ENCODE assay signal across 26 cellular contexts in the genomic region with DNA sequence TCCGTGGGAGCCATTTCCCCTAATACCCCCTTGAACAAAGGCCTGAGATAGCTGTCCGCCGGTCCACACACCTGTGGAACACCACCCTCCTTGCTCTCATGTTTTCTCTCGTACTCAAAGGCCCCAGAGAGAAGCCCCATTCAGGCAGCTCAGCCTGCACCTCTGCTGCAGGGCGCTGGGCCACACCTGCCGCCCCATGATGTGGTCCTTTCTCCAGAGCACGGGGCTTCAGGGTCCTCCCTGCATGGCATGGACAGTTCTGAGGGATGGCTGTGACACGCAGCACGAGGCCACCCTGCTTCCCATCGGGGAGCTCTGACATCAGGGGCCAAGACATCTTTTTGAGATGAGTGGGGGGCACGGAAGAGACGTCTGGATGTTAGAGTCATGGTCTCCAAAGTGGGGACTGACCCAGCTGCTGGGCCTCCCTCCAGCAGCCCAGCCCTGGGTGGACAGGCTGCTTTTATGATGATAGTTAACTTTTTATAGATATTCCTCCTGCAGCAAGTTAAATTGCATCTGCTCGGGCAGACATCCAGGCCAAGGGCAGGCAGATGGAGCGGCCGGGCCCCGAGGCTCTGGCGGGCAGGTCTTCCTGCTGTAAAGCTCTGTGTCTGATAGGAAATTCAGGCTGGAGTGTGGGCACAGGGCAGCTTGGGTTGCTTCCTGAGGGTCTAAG. TPM values are rescaled to one million over a fixed set of nuclear protein-coding genes. Genes with fewer than 3 reads are reported as not detected.
DNase-seq lines count a peak whose midpoint lies in the region; ATAC-seq, FAIRE-seq and TF ChIP-seq lines count a peak whose summit lies in the region.
"Had no signal": no experiment of that assay in that cellular context is flagged by ENCODE, and none has a peak within 500 bp of the region (broad histone marks: within the 10 kb centered on the region; RNA-seq: fewer than 3 reads in every experiment).

No MANE protein-coding gene starts in this region.

- H3K27ac ChIP-seq in H9 (ENCODE audit: insufficient read length, low read depth, low read length) (no peak overlapping the region), astrocyte (ENCODE audit: low read depth, low read length) (no peak overlapping the region), mesenchymal stem cell (ENCODE audit: low read length, poor library complexity, severe bottlenecking) (no peak overlapping the region), transverse colon (peak overlapping the region; percentile 9 to 45 (median 30)), upper lobe of right lung (no peak overlapping the region)
- H3K27ac ChIP-seq: gastrocnemius medialis, hepatocyte, pancreas, right atrium auricular region, SJSA1, upper lobe of left lung had no signal

- H3K27me3 Mint-ChIP-seq in H9 (ENCODE audit: low read depth): no peaks in the 10 kb centered on the region
- peaks cover under 1% of the 10 kb centered on the region for H3K27me3 Mint-ChIP-seq in astrocyte (ENCODE audit: low read depth, unreplicated experiment)

- WGBS in H9 (ENCODE audit: extremely low coverage, insufficient read length, low lambda C conversion rate): no CpG with 5 or more reads among the region's 17 CpGs
- 95% methylated on average over 17 of the region's 17 CpGs for WGBS in mesenchymal stem cell
- 59% methylated on average over 17 of the region's 17 CpGs; no CpG with 5 or more reads in 1 of the 2 donors for WGBS in transverse colon (ENCODE audit: low coverage in 1 of 2), 2 donors

- H2BK120ac ChIP-seq in H9 (ENCODE audit: low read depth, low read length, poor library complexity, severe bottlenecking) (no peak overlapping the region), mesenchymal stem cell (ENCODE audit: low read depth, low read length) (no peak overlapping the region)

- H2BK12ac ChIP-seq in H9 (ENCODE audit: insufficient read length, low read depth, low read length): no peak overlapping the region
- H2BK12ac ChIP-seq in mesenchymal stem cell (ENCODE audit: low read length in 2 of 2): no peak overlapping the region

- H3K14ac ChIP-seq in H9 (ENCODE audit: insufficient read depth, low read length) (no peak overlapping the region), mesenchymal stem cell (ENCODE audit: low read length in 2 of 2) (no peak overlapping the region)

- no peak overlapping the region for H2AK5ac ChIP-seq in H9 (ENCODE audit: insufficient read length, low read length)
- peak overlapping the region; percentile 49 for H2AK5ac ChIP-seq in mesenchymal stem cell (ENCODE audit: low read length, severe bottlenecking)

- H3K23ac ChIP-seq in H9 (ENCODE audit: insufficient read length, low read depth, low read length) (no peak overlapping the region), mesenchymal stem cell (ENCODE audit: low read length in 2 of 2) (no peak overlapping the region)

- H3K9ac ChIP-seq in H9 (ENCODE audit: extremely low read depth, insufficient read length, low read length) (no peak overlapping the region), astrocyte (ENCODE audit: low read length) (no peak overlapping the region), mesenchymal stem cell (ENCODE audit: low read length) (no peak overlapping the region)

- H4K5ac ChIP-seq in H9 (ENCODE audit: insufficient read length, low read depth, low read length): no peak overlapping the region

- H4K8ac ChIP-seq in H9 (replicated peaks; ENCODE audit: insufficient read length, low read depth, low read length): no peak overlapping the region
- no peak overlapping the region for H4K8ac ChIP-seq in mesenchymal stem cell (ENCODE audit: low read length)

- no peaks in the 10 kb centered on the region for H3K79me2 ChIP-seq in H9 (ENCODE audit: insufficient read depth, low read length)
- no peaks in the 10 kb centered on the region for H3K79me2 ChIP-seq in astrocyte (ENCODE audit: insufficient read depth, low read length)
- H3K79me2 ChIP-seq: hepatocyte had no signal

- no peak overlapping the region for H3T11ph ChIP-seq in H9 (ENCODE audit: low read length)

- H3K23me2 ChIP-seq in H9 (ENCODE audit: insufficient read length, low read depth, low read length, poor library complexity, severe bottlenecking): no peaks in the 10 kb centered on the region

- in situ Hi-C loops in transverse colon (cut with MboI; ENCODE audit: low pct_ligation_motif_present in 1 of 4, low pct_unique_long_range_greater_than_20kb in 1 of 4, low sequenced_read_pairs in 3 of 4): no loop called here

- H3K9me3 Mint-ChIP-seq in H9 (no peaks in the 10 kb centered on the region), astrocyte (ENCODE audit: unreplicated experiment) (no peaks in the 10 kb centered on the region)
- H3K9me3 Mint-ChIP-seq: activated CD4-positive, alpha-beta memory T cell treated with anti-CD3 and anti-CD28 coated beads, Interleukin-2, amount 10 ng/mL, durations not matched to agents 7 days and 5 days; activated naive CD4-positive, alpha-beta T cell treated with anti-CD3 and anti-CD28 coated beads, Interleukin-2, amount 50 U/mL, for 72 hours; activated T-helper 2 cell treated with anti-CD3 and anti-CD28 coated beads, Interferon-gamma antibody, Interleukin-2, Interleukin-4, amounts not matched to agents 10 μg/mL and 5 μg/mL and 100 μg/mL, durations not matched to agents 14 hours and 24 hours and 36 hours; natural killer cell had no signal

- H2AFZ ChIP-seq in H9 (ENCODE audit: low read length) (no peak overlapping the region), astrocyte (ENCODE audit: low read depth, low read length) (no peak overlapping the region), mesenchymal stem cell (ENCODE audit: low read depth, low read length) (no peak overlapping the region)
- H2AFZ ChIP-seq: hepatocyte had no signal

- H3K4ac ChIP-seq in H9 (ENCODE audit: low read depth, low read length): no peak overlapping the region
- no peak overlapping the region for H3K4ac ChIP-seq in mesenchymal stem cell (ENCODE audit: low read depth in 1 of 2, low read length in 2 of 2)

- H3K27me3 ChIP-seq in H9 (ENCODE audit: insufficient read depth, low read length): no peaks in the 10 kb centered on the region
- no peaks in the 10 kb centered on the region for H3K27me3 ChIP-seq in astrocyte (ENCODE audit: insufficient read depth, low read length)
- no peaks in the 10 kb centered on the region for H3K27me3 ChIP-seq in mesenchymal stem cell (ENCODE audit: control insufficient read depth in 1 of 2, insufficient read depth in 1 of 2, low read length in 2 of 2)
- no peaks in the 10 kb centered on the region for H3K27me3 ChIP-seq in transverse colon
- H3K27me3 ChIP-seq in upper lobe of right lung: no peaks in the 10 kb centered on the region
- H3K27me3 ChIP-seq: esophagus squamous epithelium, gastrocnemius medialis, hepatocyte, pancreas, right atrium auricular region, SJSA1, upper lobe of left lung had no signal

- H3K36me3 Mint-ChIP-seq in H9 (ENCODE audit: insufficient read depth in 1 of 3, low read depth in 3 of 3): no peaks in the 10 kb centered on the region
- H3K36me3 Mint-ChIP-seq in astrocyte (ENCODE audit: low read depth, unreplicated experiment): no peaks in the 10 kb centered on the region
- H3K36me3 Mint-ChIP-seq: activated naive CD4-positive, alpha-beta T cell treated with anti-CD3 and anti-CD28 coated beads, Interleukin-2, amount 50 U/mL, for 72 hours; natural killer cell had no signal

- DNase-seq in H9 (peak; percentile 21), astrocyte (ENCODE audit: low read depth) (no peak), mesenchymal stem cell (no peak), transverse colon (peak; percentile 67), GDM1 (lab: John Stamatoyannopoulos, UW) (no peak), upper lobe of right lung (no peak), NCI-H1417 (lab: John Stamatoyannopoulos, UW) (no peak)
- DNase-seq: activated CD4-positive, alpha-beta memory T cell treated with anti-CD3 and anti-CD28 coated beads, Interleukin-2, amount 10 ng/mL, durations not matched to agents 7 days and 5 days; cortex of kidney; esophagus squamous epithelium; gastrocnemius medialis; GOT3; natural killer cell; NCI-H1092 treated with DMSO at 0.1 percent for 48 hours; NCI-H2081; T-helper 1 cell; upper lobe of left lung had no signal

- H3K27ac Mint-ChIP-seq in H9 (0 out of 7 replicates have a peak overlapping the region, but pooled peaks of 1 of the 3 experiments have one; percentile 52), astrocyte (ENCODE audit: unreplicated experiment) (peak overlapping the region; percentile 82)
- H3K27ac Mint-ChIP-seq: activated CD4-positive, alpha-beta memory T cell treated with anti-CD3 and anti-CD28 coated beads, Interleukin-2, amount 10 ng/mL, durations not matched to agents 7 days and 5 days; activated naive CD4-positive, alpha-beta T cell treated with anti-CD3 and anti-CD28 coated beads, Interleukin-2, amount 50 U/mL, for 72 hours; activated T-helper 2 cell treated with anti-CD3 and anti-CD28 coated beads, Interferon-gamma antibody, Interleukin-2, Interleukin-4, amounts not matched to agents 10 μg/mL and 5 μg/mL and 100 μg/mL, durations not matched to agents 14 hours and 24 hours and 36 hours; natural killer cell had no signal

- TF ChIP-seq EP300 in transverse colon (IDR thresholded peaks at IDR 0.05; ENCODE audit: low read depth): no peak

- H3K18ac ChIP-seq in H9 (ENCODE audit: insufficient read length, low read depth, low read length): no peak overlapping the region
- H3K18ac ChIP-seq in mesenchymal stem cell (ENCODE audit: low read depth in 1 of 2, low read length in 2 of 2): no peak overlapping the region

- H3K4me1 ChIP-seq in H9 (ENCODE audit: insufficient read depth, low read length) (peaks cover 3% of the 10 kb centered on the region; the same call in 1 of the 2 replicates), astrocyte (ENCODE audit: insufficient read depth, low read length) (peaks cover 39% of the 10 kb centered on the region), mesenchymal stem cell (ENCODE audit: control insufficient read depth, insufficient read depth, low read depth, low read length) (peaks cover 42% of the 10 kb centered on the region), transverse colon (peaks cover 0 to 14% (median 11%) of the 10 kb centered on the region in 4 donors), upper lobe of right lung (no peaks in the 10 kb centered on the region)
- H3K4me1 ChIP-seq: gastrocnemius medialis, pancreas, right atrium auricular region had no signal

- no peaks in the 10 kb centered on the region for H3K9me3 ChIP-seq in H9 (ENCODE audit: control insufficient read depth, low read depth, low read length)
- H3K9me3 ChIP-seq in astrocyte (ENCODE audit: insufficient read depth, low read depth, low read length): no peaks in the 10 kb centered on the region
- no peaks in the 10 kb centered on the region for H3K9me3 ChIP-seq in mesenchymal stem cell (ENCODE audit: control insufficient read depth, low read length)
- H3K9me3 ChIP-seq in transverse colon: no peaks in the 10 kb centered on the region
- no peaks in the 10 kb centered on the region for H3K9me3 ChIP-seq in upper lobe of right lung
- H3K9me3 ChIP-seq: esophagus squamous epithelium, gastrocnemius medialis, pancreas, right atrium auricular region, SJSA1, upper lobe of left lung had no signal

- TF ChIP-seq CTCF in H9 (conservative IDR thresholded peaks at IDR 0.05) (no peak), astrocyte (IDR thresholded peaks at IDR 0.05; ENCODE audit: insufficient read depth, low read depth, low read length) (no peak), transverse colon (IDR thresholded peaks at IDR 0.05) (no peak), upper lobe of right lung (IDR thresholded peaks at IDR 0.05) (no peak)

- H2BK5ac ChIP-seq in H9 (ENCODE audit: insufficient read length, low read length) (no peak overlapping the region), mesenchymal stem cell (ENCODE audit: low read depth, low read length, poor library complexity, severe bottlenecking) (no peak overlapping the region)

- peaks cover 27 to 29% of the 10 kb centered on the region in 2 experiments for H3K4me1 Mint-ChIP-seq in H9
- peaks cover 12% of the 10 kb centered on the region for H3K4me1 Mint-ChIP-seq in astrocyte (ENCODE audit: low read depth, unreplicated experiment)
- H3K4me1 Mint-ChIP-seq: activated CD4-positive, alpha-beta memory T cell treated with anti-CD3 and anti-CD28 coated beads, Interleukin-2, amount 10 ng/mL, durations not matched to agents 7 days and 5 days; natural killer cell had no signal

- no peak overlapping the region for H3K4me2 ChIP-seq in H9 (ENCODE audit: insufficient read depth, insufficient read length, low read length)
- no peak overlapping the region for H3K4me2 ChIP-seq in astrocyte (ENCODE audit: low read length)
- H3K4me2 ChIP-seq in mesenchymal stem cell (ENCODE audit: low read length, poor library complexity, severe bottlenecking): no peak overlapping the region
- H3K4me2 ChIP-seq: hepatocyte had no signal

- no peak overlapping the region for H2BK20ac ChIP-seq in H9 (ENCODE audit: low read depth, low read length, poor library complexity, severe bottlenecking)

- H4K91ac ChIP-seq in H9 (ENCODE audit: insufficient read length, low read depth, low read length) (no peak overlapping the region), mesenchymal stem cell (ENCODE audit: low read length) (peak overlapping the region; percentile 79)

- intact Hi-C loops in transverse colon (cut with DNase I; ENCODE audit: low total_unique reads): no loop called here
- intact Hi-C loops in upper lobe of right lung (cut with DNase I): no loop called here

- H3K36me3 ChIP-seq in astrocyte (ENCODE audit: insufficient read depth, low read length): no peaks in the 10 kb centered on the region
- H3K36me3 ChIP-seq in mesenchymal stem cell (ENCODE audit: control insufficient read depth in 1 of 2, insufficient read depth in 2 of 2, low read depth in 1 of 2, low read length in 2 of 2): no peaks in the 10 kb centered on the region
- no peaks in the 10 kb centered on the region for H3K36me3 ChIP-seq in transverse colon
- no peaks in the 10 kb centered on the region for H3K36me3 ChIP-seq in upper lobe of right lung
- H3K36me3 ChIP-seq: esophagus squamous epithelium, gastrocnemius medialis, pancreas, right atrium auricular region, SJSA1, upper lobe of left lung had no signal

- peaks cover 4% of the 10 kb centered on the region for H4K20me1 ChIP-seq in H9 (ENCODE audit: control insufficient read depth, insufficient read depth, insufficient read length)
- H4K20me1 ChIP-seq in astrocyte (ENCODE audit: insufficient read depth, low read length): no peaks in the 10 kb centered on the region

- FAIRE-seq in astrocyte (lab: Jason Lieb, UNC): no peak
- FAIRE-seq: bronchial epithelial cell, pancreas had no signal

- H3K56ac ChIP-seq in H9 (ENCODE audit: insufficient read length, low read depth, low read length): no peak overlapping the region

- no peak overlapping the region for H3K4me3 Mint-ChIP-seq in H9
- no peak overlapping the region for H3K4me3 Mint-ChIP-seq in astrocyte (ENCODE audit: unreplicated experiment)
- H3K4me3 Mint-ChIP-seq: activated CD4-positive, alpha-beta memory T cell treated with anti-CD3 and anti-CD28 coated beads, Interleukin-2, amount 10 ng/mL, durations not matched to agents 7 days and 5 days; natural killer cell had no signal

- ATAC-seq in upper lobe of right lung: no peak
- ATAC-seq: activated CD4-positive, CD25-positive, alpha-beta regulatory T cell treated with anti-CD3 and anti-CD28 coated beads, Interleukin-2, amount 50 U/mL, for 24 hours; activated naive CD4-positive, alpha-beta T cell treated with anti-CD3 and anti-CD28 coated beads, Interleukin-2, amount 50 U/mL, for 72 hours; gastrocnemius medialis; left lobe of liver; natural killer cell; pancreas had no signal

- H3K4me3 ChIP-seq in astrocyte (ENCODE audit: insufficient read depth, low read depth, low read length) (no peak overlapping the region), mesenchymal stem cell (ENCODE audit: insufficient read depth in 1 of 2, low read depth in 1 of 2, low read length in 2 of 2) (no peak overlapping the region), transverse colon (no peak overlapping the region), upper lobe of right lung (no peak overlapping the region)
- H3K4me3 ChIP-seq: esophagus squamous epithelium, gastrocnemius medialis, hepatocyte, pancreas, right atrium auricular region, SJSA1, upper lobe of left lung had no signal

- H3K79me1 ChIP-seq in H9 (ENCODE audit: insufficient read depth, low read depth, low read length, poor library complexity, severe bottlenecking) (no peaks in the 10 kb centered on the region), mesenchymal stem cell (replicated peaks; ENCODE audit: low read length, poor library complexity, severe bottlenecking) (no peaks in the 10 kb centered on the region)

- H2BK15ac ChIP-seq in H9 (ENCODE audit: low read depth, low read length) (no peak overlapping the region), mesenchymal stem cell (ENCODE audit: low read depth, poor library complexity, severe bottlenecking) (no peak overlapping the region)

- no peak for TF ChIP-seq POLR2A in transverse colon (IDR thresholded peaks at IDR 0.05)

RNA-seq across cellular contexts. Expression of gene SDC1, which starts 56.7 kb away (rescaled TPM):
- total RNA-seq in H9 (2021) (22.3 and 25.1 TPM in 2 replicates), astrocyte (74.3 and 92.7 TPM in 2 replicates), transverse colon (100 to 1,000 TPM; 103 to 192 (median 127) TPM), upper lobe of right lung (148 TPM)
- polyA plus RNA-seq in mesenchymal stem cell (2013, experiment 1 of 2): 8.4 TPM
- 6.9 TPM for polyA plus RNA-seq in mesenchymal stem cell (2013, experiment 2 of 2)

Comparison
In these comparisons a context has a peak if more than half of its experiments do, and no peak if none do; other contexts are left out.
1. DNase-seq: peak in H9 (single experiment) and transverse colon (single experiment); none in astrocyte (single experiment), mesenchymal stem cell (single experiment), GDM1 (single experiment), upper lobe of right lung (single experiment) and NCI-H1417 (0 of 3).
2. H3K27ac ChIP-seq: peak in transverse colon (4 of 4); none in H9 (single experiment), astrocyte (single experiment), mesenchymal stem cell (single experiment) and upper lobe of right lung (single experiment).